In the genomic region with DNA sequence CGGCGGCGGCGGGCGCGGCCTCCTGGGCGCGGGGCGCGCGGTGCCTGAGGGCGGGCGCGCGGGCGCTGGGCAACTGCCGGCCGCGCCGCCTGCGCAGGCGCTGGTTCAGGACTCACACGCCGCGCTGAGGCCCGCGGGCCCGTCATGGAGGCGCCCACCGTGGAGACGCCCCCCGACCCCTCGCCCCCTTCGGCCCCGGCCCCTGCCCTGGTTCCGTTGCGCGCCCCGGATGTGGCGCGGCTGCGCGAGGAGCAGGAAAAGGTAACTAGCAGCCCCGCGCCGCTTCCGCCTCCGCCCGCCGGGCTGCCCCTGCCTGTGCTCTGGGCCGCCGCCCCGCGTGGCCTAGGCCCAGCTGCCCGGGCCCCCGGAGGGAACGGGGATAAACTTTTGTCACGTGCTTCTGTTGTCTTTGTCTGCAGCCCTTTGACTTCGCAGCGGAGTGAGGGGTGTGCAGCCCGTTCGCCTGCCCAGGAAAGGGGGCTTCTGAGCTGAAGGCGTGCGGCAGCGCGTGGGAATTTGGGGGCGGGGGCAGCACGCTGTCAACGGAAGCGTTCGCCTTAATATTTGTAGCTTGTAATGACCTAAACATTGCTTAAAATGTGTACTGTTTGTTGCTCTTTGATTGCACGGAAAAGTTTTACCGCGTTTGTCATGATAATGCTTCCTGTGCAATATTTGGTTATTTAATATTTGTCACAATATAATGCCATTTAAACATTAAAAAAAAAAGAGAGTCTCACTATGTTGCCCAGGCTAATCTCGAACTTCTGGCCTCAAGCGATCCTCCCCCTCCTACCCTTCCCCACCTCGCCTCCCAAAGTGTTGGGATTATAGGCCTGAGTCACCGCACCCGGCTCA, we compare ENCODE assay signal across 1 cellular context.
TF ChIP-seq lines count a peak whose summit lies in the region.

No MANE protein-coding gene starts in this region.

TF ChIP-seq in K562, 482 proteins besides CTCF, POLR2A, EP300 and RAD21 (continued from another document and continues in another):
- TF ChIP-seq, protein P1, sequence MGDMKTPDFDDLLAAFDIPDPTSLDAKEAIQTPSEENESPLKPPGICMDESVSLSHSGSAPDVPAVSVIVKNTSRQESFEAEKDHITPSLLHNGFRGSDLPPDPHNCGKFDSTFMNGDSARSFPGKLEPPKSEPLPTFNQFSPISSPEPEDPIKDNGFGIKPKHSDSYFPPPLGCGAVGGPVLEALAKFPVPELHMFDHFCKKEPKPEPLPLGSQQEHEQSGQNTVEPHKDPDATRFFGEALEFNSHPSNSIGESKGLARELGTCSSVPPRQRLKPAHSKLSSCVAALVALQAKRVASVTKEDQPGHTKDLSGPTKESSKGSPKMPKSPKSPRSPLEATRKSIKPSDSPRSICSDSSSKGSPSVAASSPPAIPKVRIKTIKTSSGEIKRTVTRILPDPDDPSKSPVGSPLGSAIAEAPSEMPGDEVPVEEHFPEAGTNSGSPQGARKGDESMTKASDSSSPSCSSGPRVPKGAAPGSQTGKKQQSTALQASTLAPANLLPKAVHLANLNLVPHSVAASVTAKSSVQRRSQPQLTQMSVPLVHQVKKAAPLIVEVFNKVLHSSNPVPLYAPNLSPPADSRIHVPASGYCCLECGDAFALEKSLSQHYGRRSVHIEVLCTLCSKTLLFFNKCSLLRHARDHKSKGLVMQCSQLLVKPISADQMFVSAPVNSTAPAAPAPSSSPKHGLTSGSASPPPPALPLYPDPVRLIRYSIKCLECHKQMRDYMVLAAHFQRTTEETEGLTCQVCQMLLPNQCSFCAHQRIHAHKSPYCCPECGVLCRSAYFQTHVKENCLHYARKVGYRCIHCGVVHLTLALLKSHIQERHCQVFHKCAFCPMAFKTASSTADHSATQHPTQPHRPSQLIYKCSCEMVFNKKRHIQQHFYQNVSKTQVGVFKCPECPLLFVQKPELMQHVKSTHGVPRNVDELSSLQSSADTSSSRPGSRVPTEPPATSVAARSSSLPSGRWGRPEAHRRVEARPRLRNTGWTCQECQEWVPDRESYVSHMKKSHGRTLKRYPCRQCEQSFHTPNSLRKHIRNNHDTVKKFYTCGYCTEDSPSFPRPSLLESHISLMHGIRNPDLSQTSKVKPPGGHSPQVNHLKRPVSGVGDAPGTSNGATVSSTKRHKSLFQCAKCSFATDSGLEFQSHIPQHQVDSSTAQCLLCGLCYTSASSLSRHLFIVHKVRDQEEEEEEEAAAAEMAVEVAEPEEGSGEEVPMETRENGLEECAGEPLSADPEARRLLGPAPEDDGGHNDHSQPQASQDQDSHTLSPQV (IDR thresholded peaks at IDR 0.05) = no peak
- TF ChIP-seq SMAD4 (CRISPR knock-in tag; conservative IDR thresholded peaks at IDR 0.05) (no peak), SAFB2 (IDR thresholded peaks at IDR 0.05; ENCODE audit: borderline replicate concordance, low read depth, low read length, severe bottlenecking) (no peak), ZNF785 (CRISPR knock-in tag; IDR thresholded peaks at IDR 0.05) (no peak), ZBTB8A (IDR thresholded peaks at IDR 0.05; ENCODE audit: partially characterized antibody) (no peak), TAF1 (IDR thresholded peaks at IDR 0.05; ENCODE audit: control insufficient read depth, extremely low read depth, insufficient read depth, low read length, severe bottlenecking) (peak; percentile 35), FOXM1 (IDR thresholded peaks at IDR 0.05; ENCODE audit: low read depth) (no peak), FOXM1 (CRISPR knock-in tag; IDR thresholded peaks at IDR 0.05; ENCODE audit: low read depth) (no peak), MTA2 (IDR thresholded peaks at IDR 0.05; ENCODE audit: low read depth) (no peak), MAFG (tag; conservative IDR thresholded peaks at IDR 0.05) (no peak), ZBED1 (IDR thresholded peaks at IDR 0.05) (no peak), HMG20A (CRISPR knock-in tag; conservative IDR thresholded peaks at IDR 0.05) (no peak), NFATC3 (IDR thresholded peaks at IDR 0.05) (no peak), WHSC1 (IDR thresholded peaks at IDR 0.05; ENCODE audit: low read length) (no peak), NCOA1 (IDR thresholded peaks at IDR 0.05; ENCODE audit: low read depth) (no peak), ZNF324 (CRISPR knock-in tag; IDR thresholded peaks at IDR 0.05) (no peak), TBL1XR1 (IDR thresholded peaks at IDR 0.05; ENCODE audit: low read length in 2 of 2) (no peak), SIN3B (IDR thresholded peaks at IDR 0.05; ENCODE audit: low read depth) (no peak), MECOM (CRISPR knock-in tag; IDR thresholded peaks at IDR 0.05) (no peak), TFAM (CRISPR knock-in tag; conservative IDR thresholded peaks at IDR 0.05) (no peak), BDP1 (IDR thresholded peaks at IDR 0.05; ENCODE audit: insufficient read depth, insufficient read length) (no peak), BACH1 (tag; IDR thresholded peaks at IDR 0.05) (no peak), CBFA2T3 (IDR thresholded peaks at IDR 0.05) (no peak), HEY1 (CRISPR knock-in tag; IDR thresholded peaks at IDR 0.05; ENCODE audit: borderline replicate concordance) (no peak), JUN (IDR thresholded peaks at IDR 0.05; ENCODE audit: borderline replicate concordance, low read depth, low read length) (no peak), JUN (CRISPR knock-in tag; IDR thresholded peaks at IDR 0.05; ENCODE audit: borderline replicate concordance) (no peak), ZNF3 (CRISPR knock-in tag; IDR thresholded peaks at IDR 0.05) (no peak), HDAC2 (IDR thresholded peaks at IDR 0.05) (peak; percentile 30; the same call in 1 of the 2 replicates), SREBF1 (IDR thresholded peaks at IDR 0.05; ENCODE audit: borderline replicate concordance, low read depth, low read length) (no peak), CBX5 (IDR thresholded peaks at IDR 0.05; ENCODE audit: borderline replicate concordance, low read depth) (no peak), ELF1 (tag; IDR thresholded peaks at IDR 0.05) (peak; percentile 70), ZNF143 (CRISPR knock-in tag; IDR thresholded peaks at IDR 0.05) (no peak), HMG20B (CRISPR knock-in tag; IDR thresholded peaks at IDR 0.05) (no peak), POLR2AphosphoS2 (IDR thresholded peaks at IDR 0.05; ENCODE audit: low read length) (no peak), ZNF197 (CRISPR knock-in tag; IDR thresholded peaks at IDR 0.05; ENCODE audit: low read depth) (no peak), ADNP (tag; IDR thresholded peaks at IDR 0.05) (peak; percentile 90; the same call in 1 of the 2 replicates), CXXC5 (CRISPR knock-in tag; IDR thresholded peaks at IDR 0.05) (0 out of 2 replicates have a peak, but pooled peaks have one; percentile 13), ETV1 (tag; conservative IDR thresholded peaks at IDR 0.05; ENCODE audit: low read depth) (peak; percentile 28)
- TF ChIP-seq, protein P2, sequence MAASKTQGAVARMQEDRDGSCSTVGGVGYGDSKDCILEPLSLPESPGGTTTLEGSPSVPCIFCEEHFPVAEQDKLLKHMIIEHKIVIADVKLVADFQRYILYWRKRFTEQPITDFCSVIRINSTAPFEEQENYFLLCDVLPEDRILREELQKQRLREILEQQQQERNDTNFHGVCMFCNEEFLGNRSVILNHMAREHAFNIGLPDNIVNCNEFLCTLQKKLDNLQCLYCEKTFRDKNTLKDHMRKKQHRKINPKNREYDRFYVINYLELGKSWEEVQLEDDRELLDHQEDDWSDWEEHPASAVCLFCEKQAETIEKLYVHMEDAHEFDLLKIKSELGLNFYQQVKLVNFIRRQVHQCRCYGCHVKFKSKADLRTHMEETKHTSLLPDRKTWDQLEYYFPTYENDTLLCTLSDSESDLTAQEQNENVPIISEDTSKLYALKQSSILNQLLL (CRISPR knock-in tag; IDR thresholded peaks at IDR 0.05; ENCODE audit: borderline replicate concordance) = no peak
- TF ChIP-seq, protein P3, sequence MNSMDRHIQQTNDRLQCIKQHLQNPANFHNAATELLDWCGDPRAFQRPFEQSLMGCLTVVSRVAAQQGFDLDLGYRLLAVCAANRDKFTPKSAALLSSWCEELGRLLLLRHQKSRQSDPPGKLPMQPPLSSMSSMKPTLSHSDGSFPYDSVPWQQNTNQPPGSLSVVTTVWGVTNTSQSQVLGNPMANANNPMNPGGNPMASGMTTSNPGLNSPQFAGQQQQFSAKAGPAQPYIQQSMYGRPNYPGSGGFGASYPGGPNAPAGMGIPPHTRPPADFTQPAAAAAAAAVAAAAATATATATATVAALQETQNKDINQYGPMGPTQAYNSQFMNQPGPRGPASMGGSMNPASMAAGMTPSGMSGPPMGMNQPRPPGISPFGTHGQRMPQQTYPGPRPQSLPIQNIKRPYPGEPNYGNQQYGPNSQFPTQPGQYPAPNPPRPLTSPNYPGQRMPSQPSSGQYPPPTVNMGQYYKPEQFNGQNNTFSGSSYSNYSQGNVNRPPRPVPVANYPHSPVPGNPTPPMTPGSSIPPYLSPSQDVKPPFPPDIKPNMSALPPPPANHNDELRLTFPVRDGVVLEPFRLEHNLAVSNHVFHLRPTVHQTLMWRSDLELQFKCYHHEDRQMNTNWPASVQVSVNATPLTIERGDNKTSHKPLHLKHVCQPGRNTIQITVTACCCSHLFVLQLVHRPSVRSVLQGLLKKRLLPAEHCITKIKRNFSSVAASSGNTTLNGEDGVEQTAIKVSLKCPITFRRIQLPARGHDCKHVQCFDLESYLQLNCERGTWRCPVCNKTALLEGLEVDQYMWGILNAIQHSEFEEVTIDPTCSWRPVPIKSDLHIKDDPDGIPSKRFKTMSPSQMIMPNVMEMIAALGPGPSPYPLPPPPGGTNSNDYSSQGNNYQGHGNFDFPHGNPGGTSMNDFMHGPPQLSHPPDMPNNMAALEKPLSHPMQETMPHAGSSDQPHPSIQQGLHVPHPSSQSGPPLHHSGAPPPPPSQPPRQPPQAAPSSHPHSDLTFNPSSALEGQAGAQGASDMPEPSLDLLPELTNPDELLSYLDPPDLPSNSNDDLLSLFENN (IDR thresholded peaks at IDR 0.05; ENCODE audit: low read depth in 2 of 2, low read length in 2 of 2) = no peak
- TF ChIP-seq, protein P4, sequence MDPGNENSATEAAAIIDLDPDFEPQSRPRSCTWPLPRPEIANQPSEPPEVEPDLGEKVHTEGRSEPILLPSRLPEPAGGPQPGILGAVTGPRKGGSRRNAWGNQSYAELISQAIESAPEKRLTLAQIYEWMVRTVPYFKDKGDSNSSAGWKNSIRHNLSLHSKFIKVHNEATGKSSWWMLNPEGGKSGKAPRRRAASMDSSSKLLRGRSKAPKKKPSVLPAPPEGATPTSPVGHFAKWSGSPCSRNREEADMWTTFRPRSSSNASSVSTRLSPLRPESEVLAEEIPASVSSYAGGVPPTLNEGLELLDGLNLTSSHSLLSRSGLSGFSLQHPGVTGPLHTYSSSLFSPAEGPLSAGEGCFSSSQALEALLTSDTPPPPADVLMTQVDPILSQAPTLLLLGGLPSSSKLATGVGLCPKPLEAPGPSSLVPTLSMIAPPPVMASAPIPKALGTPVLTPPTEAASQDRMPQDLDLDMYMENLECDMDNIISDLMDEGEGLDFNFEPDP (CRISPR knock-in tag; IDR thresholded peaks at IDR 0.05) = no peak
- TF ChIP-seq, protein P5, sequence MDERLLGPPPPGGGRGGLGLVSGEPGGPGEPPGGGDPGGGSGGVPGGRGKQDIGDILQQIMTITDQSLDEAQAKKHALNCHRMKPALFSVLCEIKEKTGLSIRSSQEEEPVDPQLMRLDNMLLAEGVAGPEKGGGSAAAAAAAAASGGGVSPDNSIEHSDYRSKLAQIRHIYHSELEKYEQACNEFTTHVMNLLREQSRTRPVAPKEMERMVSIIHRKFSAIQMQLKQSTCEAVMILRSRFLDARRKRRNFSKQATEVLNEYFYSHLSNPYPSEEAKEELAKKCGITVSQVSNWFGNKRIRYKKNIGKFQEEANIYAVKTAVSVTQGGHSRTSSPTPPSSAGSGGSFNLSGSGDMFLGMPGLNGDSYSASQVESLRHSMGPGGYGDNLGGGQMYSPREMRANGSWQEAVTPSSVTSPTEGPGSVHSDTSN (CRISPR knock-in tag; IDR thresholded peaks at IDR 0.05; ENCODE audit: low read depth) = no peak
- TF ChIP-seq, protein P5 (tag; conservative IDR thresholded peaks at IDR 0.05; ENCODE audit: low read depth) = no peak
- TF ChIP-seq, protein P6, sequence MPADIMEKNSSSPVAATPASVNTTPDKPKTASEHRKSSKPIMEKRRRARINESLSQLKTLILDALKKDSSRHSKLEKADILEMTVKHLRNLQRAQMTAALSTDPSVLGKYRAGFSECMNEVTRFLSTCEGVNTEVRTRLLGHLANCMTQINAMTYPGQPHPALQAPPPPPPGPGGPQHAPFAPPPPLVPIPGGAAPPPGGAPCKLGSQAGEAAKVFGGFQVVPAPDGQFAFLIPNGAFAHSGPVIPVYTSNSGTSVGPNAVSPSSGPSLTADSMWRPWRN (IDR thresholded peaks at IDR 0.05; ENCODE audit: low read depth) = no peak
- TF ChIP-seq, protein P7, sequence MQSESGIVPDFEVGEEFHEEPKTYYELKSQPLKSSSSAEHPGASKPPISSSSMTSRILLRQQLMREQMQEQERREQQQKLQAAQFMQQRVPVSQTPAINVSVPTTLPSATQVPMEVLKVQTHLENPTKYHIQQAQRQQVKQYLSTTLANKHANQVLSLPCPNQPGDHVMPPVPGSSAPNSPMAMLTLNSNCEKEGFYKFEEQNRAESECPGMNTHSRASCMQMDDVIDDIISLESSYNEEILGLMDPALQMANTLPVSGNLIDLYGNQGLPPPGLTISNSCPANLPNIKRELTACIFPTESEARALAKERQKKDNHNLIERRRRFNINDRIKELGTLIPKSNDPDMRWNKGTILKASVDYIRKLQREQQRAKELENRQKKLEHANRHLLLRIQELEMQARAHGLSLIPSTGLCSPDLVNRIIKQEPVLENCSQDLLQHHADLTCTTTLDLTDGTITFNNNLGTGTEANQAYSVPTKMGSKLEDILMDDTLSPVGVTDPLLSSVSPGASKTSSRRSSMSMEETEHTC (IDR thresholded peaks at IDR 0.05) = no peak
- TF ChIP-seq, protein P8, sequence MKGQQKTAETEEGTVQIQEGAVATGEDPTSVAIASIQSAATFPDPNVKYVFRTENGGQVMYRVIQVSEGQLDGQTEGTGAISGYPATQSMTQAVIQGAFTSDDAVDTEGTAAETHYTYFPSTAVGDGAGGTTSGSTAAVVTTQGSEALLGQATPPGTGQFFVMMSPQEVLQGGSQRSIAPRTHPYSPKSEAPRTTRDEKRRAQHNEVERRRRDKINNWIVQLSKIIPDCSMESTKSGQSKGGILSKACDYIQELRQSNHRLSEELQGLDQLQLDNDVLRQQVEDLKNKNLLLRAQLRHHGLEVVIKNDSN (CRISPR knock-in tag; IDR thresholded peaks at IDR 0.05) = peak; percentile 63
- TF ChIP-seq, protein P9, sequence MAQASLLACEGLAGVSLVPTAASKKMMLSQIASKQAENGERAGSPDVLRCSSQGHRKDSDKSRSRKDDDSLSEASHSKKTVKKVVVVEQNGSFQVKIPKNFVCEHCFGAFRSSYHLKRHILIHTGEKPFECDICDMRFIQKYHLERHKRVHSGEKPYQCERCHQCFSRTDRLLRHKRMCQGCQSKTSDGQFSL (CRISPR knock-in tag; IDR thresholded peaks at IDR 0.05) = no peak
- TF ChIP-seq, protein P9 (tag; IDR thresholded peaks at IDR 0.05) = no peak
